ENCODE assay signal across 16 cellular contexts in the genomic region with DNA sequence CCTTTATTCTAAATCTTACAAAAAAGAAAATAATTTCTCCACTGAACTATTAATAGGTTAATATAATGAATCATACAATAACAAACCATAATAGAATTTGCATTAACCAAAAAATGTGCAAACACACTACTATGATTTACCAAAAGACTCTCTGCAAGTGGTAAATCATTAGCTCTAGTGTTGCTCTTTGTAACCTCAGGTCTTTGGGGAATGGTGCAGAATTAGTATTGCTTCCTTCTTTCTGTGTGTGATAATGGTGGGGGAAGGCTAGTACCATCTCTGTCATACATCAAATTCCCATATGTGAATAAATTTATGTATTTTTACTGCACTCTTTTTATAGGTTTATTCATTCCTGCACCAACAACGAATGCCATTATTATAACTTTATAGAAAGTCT.
DNase-seq lines count a peak whose midpoint lies in the region; ATAC-seq and TF ChIP-seq lines count a peak whose summit lies in the region.
"Had no signal": no experiment of that assay in that cellular context is flagged by ENCODE, and none has a peak within 500 bp of the region (broad histone marks: within the 10 kb centered on the region; RNA-seq: fewer than 3 reads in every experiment).

No MANE protein-coding gene starts in this region.

- peaks cover 5% of the 10 kb centered on the region for H3K4me1 ChIP-seq in vagina

- TF ChIP-seq POLR2A in vagina (IDR thresholded peaks at IDR 0.05): no peak

- no peak for TF ChIP-seq CTCF in vagina (IDR thresholded peaks at IDR 0.05)

- H3K27ac ChIP-seq in vagina: no peak overlapping the region
- H3K27ac ChIP-seq: ovary, PC-9, spleen had no signal

- H3K27me3 Mint-ChIP-seq in stimulated activated naive B cell treated with anti-CD40 and anti-IgM and Interleukin-4, amounts not matched to agents 10 μg/mL and 1 μg/mL and 100 μg/mL, for 72 hours: no peaks in the 10 kb centered on the region
- H3K27me3 Mint-ChIP-seq: CD4-positive, alpha-beta memory T cell had no signal

- no peaks in the 10 kb centered on the region for H3K4me1 Mint-ChIP-seq in stimulated activated naive B cell treated with anti-CD40 and anti-IgM and Interleukin-4, amounts not matched to agents 10 μg/mL and 1 μg/mL and 100 μg/mL, for 72 hours
- H3K4me1 Mint-ChIP-seq: CD4-positive, alpha-beta memory T cell had no signal

- no peaks in the 10 kb centered on the region for H3K27me3 ChIP-seq in vagina
- H3K27me3 ChIP-seq: ovary, spleen had no signal

- ATAC-seq in GM19351 (IDR thresholded peaks at IDR 0.05; ENCODE audit: unreplicated experiment) (peak; percentile 54), HG02642 (IDR thresholded peaks at IDR 0.05; ENCODE audit: poor library complexity, unreplicated experiment) (peak; percentile 96), HG03342 (IDR thresholded peaks at IDR 0.05; ENCODE audit: unreplicated experiment) (peak; percentile 100)
- peak; percentile 72 to 82 for ATAC-seq in stimulated activated naive B cell treated with anti-CD40 and anti-IgM and Interleukin-4, amounts not matched to agents 10 μg/mL and 1 μg/mL and 100 μg/mL, for 72 hours (replicated peaks)

- no peak overlapping the region for H3K4me3 ChIP-seq in vagina
- H3K4me3 ChIP-seq: ovary, PC-9, spleen had no signal

- H3K36me3 ChIP-seq in vagina: no peaks in the 10 kb centered on the region
- H3K36me3 ChIP-seq: ovary, spleen had no signal

- no peaks in the 10 kb centered on the region for H3K9me3 ChIP-seq in vagina
- H3K9me3 ChIP-seq: ovary had no signal

- intact Hi-C loops in vagina (cut with DNase I): no loop called here

- no peak overlapping the region for H3K27ac Mint-ChIP-seq in stimulated activated naive B cell treated with anti-CD40 and anti-IgM and Interleukin-4, amounts not matched to agents 10 μg/mL and 1 μg/mL and 100 μg/mL, for 72 hours
- H3K27ac Mint-ChIP-seq: CD4-positive, alpha-beta memory T cell had no signal

- peaks cover 6 to 14% of the 10 kb centered on the region in 2 donors for H3K36me3 Mint-ChIP-seq in stimulated activated naive B cell treated with anti-CD40 and anti-IgM and Interleukin-4, amounts not matched to agents 10 μg/mL and 1 μg/mL and 100 μg/mL, for 72 hours

- H3K4me3 Mint-ChIP-seq in stimulated activated naive B cell treated with anti-CD40 and anti-IgM and Interleukin-4, amounts not matched to agents 10 μg/mL and 1 μg/mL and 100 μg/mL, for 72 hours: no peak overlapping the region

- no peak for DNase-seq in stimulated activated naive B cell treated with anti-CD40 and anti-IgM and Interleukin-4, amounts not matched to agents 10 μg/mL and 1 μg/mL and 100 μg/mL, for 72 hours
- DNase-seq in DMS79 treated with DMSO at 0.1 percent for 48 hours (lab: John Stamatoyannopoulos, UW): no peak
- DNase-seq in activated gamma-delta T cell treated with Interleukin-2 at 50 U/mL for 16 hours: no peak
- no peak for DNase-seq in vagina (ENCODE audit: extremely low spot score in 2 of 2)
- DNase-seq: activated CD4-positive, alpha-beta T cell treated with anti-CD3 and anti-CD28 coated beads for 48 hours; anterior cingulate cortex; CD4-positive, alpha-beta memory T cell; dermis blood vessel endothelial cell; mesendoderm; MM.1S; ovary; PC-9; spleen had no signal

- H3K9me3 Mint-ChIP-seq in stimulated activated naive B cell treated with anti-CD40 and anti-IgM and Interleukin-4, amounts not matched to agents 10 μg/mL and 1 μg/mL and 100 μg/mL, for 72 hours: peaks cover 5 to 7% of the 10 kb centered on the region in 2 donors
